10 cellular contexts compared by ENCODE assay signal in genomic region chr17:80221401-80221800, GRCh38. TPM values are rescaled to one million over a fixed set of nuclear protein-coding genes. Genes with fewer than 3 reads are reported as not detected.
DNase-seq lines count a peak whose midpoint lies in the region; ATAC-seq and TF ChIP-seq lines count a peak whose summit lies in the region.
"Had no signal": no experiment of that assay in that cellular context is flagged by ENCODE, and none has a peak within 500 bp of the region (broad histone marks: within the 10 kb centered on the region; RNA-seq: fewer than 3 reads in every experiment).

No MANE protein-coding gene starts in this region.

- H3K9me3 ChIP-seq in CD8-positive, alpha-beta T cell (ENCODE audit: low read length) = no peaks in the 10 kb centered on the region
- no peaks in the 10 kb centered on the region for H3K9me3 ChIP-seq in gastroesophageal sphincter

- POLR2A ChIA-PET in CD8-positive, alpha-beta T cell (lab: Charles Lee) = no interaction called here
- POLR2A ChIA-PET in WTC11 (lab: Charles Lee) = no interaction called here

- H3K9me3 Mint-ChIP-seq in CD8-positive, alpha-beta T cell = no peaks in the 10 kb centered on the region
- H3K9me3 Mint-ChIP-seq in WTC11 = no peaks in the 10 kb centered on the region

- ATAC-seq in CD8-positive, alpha-beta T cell = no peak
- no peak for ATAC-seq in WTC11
- ATAC-seq in gastroesophageal sphincter = no peak
- ATAC-seq in GM19328 (IDR thresholded peaks at IDR 0.05; ENCODE audit: unreplicated experiment) = no peak
- ATAC-seq in GM18511 (IDR thresholded peaks at IDR 0.05; ENCODE audit: unreplicated experiment) = no peak
- ATAC-seq in GM21737 (IDR thresholded peaks at IDR 0.05; ENCODE audit: unreplicated experiment) = no peak

- no peak for TF ChIP-seq CTCF in CD8-positive, alpha-beta T cell (IDR thresholded peaks at IDR 0.05)
- TF ChIP-seq CTCF in WTC11 (IDR thresholded peaks at IDR 0.05) (no peak), gastroesophageal sphincter (IDR thresholded peaks at IDR 0.05) (no peak)

- intact Hi-C loops in CD8-positive, alpha-beta T cell (cut with DNase I, micrococcal nuclease) = no loop called here

- no peak overlapping the region for H3K9ac ChIP-seq in rectal smooth muscle tissue (ENCODE audit: low read length)

- H3K36me3 Mint-ChIP-seq in CD8-positive, alpha-beta T cell = peaks cover 36% of the 10 kb centered on the region
- peaks cover 3% of the 10 kb centered on the region for H3K36me3 Mint-ChIP-seq in WTC11

- H3K4me3 Mint-ChIP-seq in CD8-positive, alpha-beta T cell = peak overlapping the region; percentile 81
- H3K4me3 Mint-ChIP-seq in WTC11 = peak overlapping the region; percentile 78

- peak overlapping the region; percentile 96 for H3K4me3 ChIP-seq in CD8-positive, alpha-beta T cell (ENCODE audit: low read depth, low read length)
- peak overlapping the region; percentile 96 to 100 for H3K4me3 ChIP-seq in gastroesophageal sphincter
- H3K4me3 ChIP-seq in rectal smooth muscle tissue (ENCODE audit: low read length) = peak overlapping the region; percentile 65

- peaks cover 33% of the 10 kb centered on the region for H3K4me1 Mint-ChIP-seq in CD8-positive, alpha-beta T cell (ENCODE audit: low read depth)
- peaks cover 26% of the 10 kb centered on the region for H3K4me1 Mint-ChIP-seq in WTC11

- WGBS in gastroesophageal sphincter (ENCODE audit: low coverage in 1 of 2), 2 donors = 49 to 50% methylated on average over 5 to 10 of the region's 20 CpGs

- H3K27ac ChIP-seq in CD8-positive, alpha-beta T cell (ENCODE audit: low read depth, low read length) = no peak overlapping the region
- H3K27ac ChIP-seq in gastroesophageal sphincter (peak overlapping the region in 3 of 4 donors; percentile 84 to 89 (median 88)), rectal smooth muscle tissue (ENCODE audit: low read depth, low read length) (no peak overlapping the region)

- TF ChIP-seq POLR2A in gastroesophageal sphincter (IDR thresholded peaks at IDR 0.05) = no peak

- DNase-seq in CD8-positive, alpha-beta T cell = no peak
- no peak for DNase-seq in WTC11 (ENCODE audit: low spot score)
- DNase-seq in kidney glomerular epithelial cell (lab: John Stamatoyannopoulos, UW) = no peak
- DNase-seq: NCI-H1417 treated with DMSO at 0.1 percent for 48 hours had no signal

- no peak for TF ChIP-seq EP300 in gastroesophageal sphincter (IDR thresholded peaks at IDR 0.05)

- H3K36me3 ChIP-seq in CD8-positive, alpha-beta T cell (ENCODE audit: insufficient read depth, low read length) = peaks cover 9% of the 10 kb centered on the region
- H3K36me3 ChIP-seq in gastroesophageal sphincter (peaks cover 0 to 49% of the 10 kb centered on the region in 2 donors), rectal smooth muscle tissue (ENCODE audit: control insufficient read depth, insufficient read depth, low read length) (peaks cover 8% of the 10 kb centered on the region)

- H3K27me3 Mint-ChIP-seq in CD8-positive, alpha-beta T cell (ENCODE audit: low read depth) = no peaks in the 10 kb centered on the region
- no peaks in the 10 kb centered on the region for H3K27me3 Mint-ChIP-seq in WTC11 (ENCODE audit: low read depth)

- CTCF ChIA-PET in CD8-positive, alpha-beta T cell (lab: Charles Lee) = no interaction called here
- CTCF ChIA-PET in WTC11 (lab: Charles Lee) = interaction anchor here (1.6 to 1.8 kb wide), 2 partner anchors 140 kb away, joined by 3 to 8 read pairs; no protein-coding TSS in a partner anchor

- peaks cover 32% of the 10 kb centered on the region for H3K4me1 ChIP-seq in CD8-positive, alpha-beta T cell (ENCODE audit: insufficient read depth, low read length)
- H3K4me1 ChIP-seq in gastroesophageal sphincter (peaks cover 0 to 49% (median 10%) of the 10 kb centered on the region in 3 donors), rectal smooth muscle tissue (ENCODE audit: control insufficient read depth, insufficient read depth, low read length) (peaks cover 9% of the 10 kb centered on the region)

- H3K27ac Mint-ChIP-seq in CD8-positive, alpha-beta T cell = peak overlapping the region; percentile 77
- no peak overlapping the region for H3K27ac Mint-ChIP-seq in WTC11

- no peaks in the 10 kb centered on the region for H3K27me3 ChIP-seq in CD8-positive, alpha-beta T cell (ENCODE audit: insufficient read depth, low read length)
- H3K27me3 ChIP-seq in gastroesophageal sphincter (no peaks in the 10 kb centered on the region), rectal smooth muscle tissue (ENCODE audit: control insufficient read depth, insufficient read depth, low read length) (no peaks in the 10 kb centered on the region)

TF ChIP-seq in WTC11, 78 proteins besides CTCF, POLR2A, EP300 and RAD21 (continues in another document):
- TF ChIP-seq PRRX2 (CRISPR knock-in tag; IDR thresholded peaks at IDR 0.05) = no peak
- TF ChIP-seq USF1 (CRISPR knock-in tag; IDR thresholded peaks at IDR 0.05) = no peak
- TF ChIP-seq, protein P1, sequence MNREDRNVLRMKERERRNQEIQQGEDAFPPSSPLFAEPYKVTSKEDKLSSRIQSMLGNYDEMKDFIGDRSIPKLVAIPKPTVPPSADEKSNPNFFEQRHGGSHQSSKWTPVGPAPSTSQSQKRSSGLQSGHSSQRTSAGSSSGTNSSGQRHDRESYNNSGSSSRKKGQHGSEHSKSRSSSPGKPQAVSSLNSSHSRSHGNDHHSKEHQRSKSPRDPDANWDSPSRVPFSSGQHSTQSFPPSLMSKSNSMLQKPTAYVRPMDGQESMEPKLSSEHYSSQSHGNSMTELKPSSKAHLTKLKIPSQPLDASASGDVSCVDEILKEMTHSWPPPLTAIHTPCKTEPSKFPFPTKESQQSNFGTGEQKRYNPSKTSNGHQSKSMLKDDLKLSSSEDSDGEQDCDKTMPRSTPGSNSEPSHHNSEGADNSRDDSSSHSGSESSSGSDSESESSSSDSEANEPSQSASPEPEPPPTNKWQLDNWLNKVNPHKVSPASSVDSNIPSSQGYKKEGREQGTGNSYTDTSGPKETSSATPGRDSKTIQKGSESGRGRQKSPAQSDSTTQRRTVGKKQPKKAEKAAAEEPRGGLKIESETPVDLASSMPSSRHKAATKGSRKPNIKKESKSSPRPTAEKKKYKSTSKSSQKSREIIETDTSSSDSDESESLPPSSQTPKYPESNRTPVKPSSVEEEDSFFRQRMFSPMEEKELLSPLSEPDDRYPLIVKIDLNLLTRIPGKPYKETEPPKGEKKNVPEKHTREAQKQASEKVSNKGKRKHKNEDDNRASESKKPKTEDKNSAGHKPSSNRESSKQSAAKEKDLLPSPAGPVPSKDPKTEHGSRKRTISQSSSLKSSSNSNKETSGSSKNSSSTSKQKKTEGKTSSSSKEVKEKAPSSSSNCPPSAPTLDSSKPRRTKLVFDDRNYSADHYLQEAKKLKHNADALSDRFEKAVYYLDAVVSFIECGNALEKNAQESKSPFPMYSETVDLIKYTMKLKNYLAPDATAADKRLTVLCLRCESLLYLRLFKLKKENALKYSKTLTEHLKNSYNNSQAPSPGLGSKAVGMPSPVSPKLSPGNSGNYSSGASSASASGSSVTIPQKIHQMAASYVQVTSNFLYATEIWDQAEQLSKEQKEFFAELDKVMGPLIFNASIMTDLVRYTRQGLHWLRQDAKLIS (CRISPR knock-in tag; IDR thresholded peaks at IDR 0.05; ENCODE audit: borderline replicate concordance) = no peak
- TF ChIP-seq, protein P2, sequence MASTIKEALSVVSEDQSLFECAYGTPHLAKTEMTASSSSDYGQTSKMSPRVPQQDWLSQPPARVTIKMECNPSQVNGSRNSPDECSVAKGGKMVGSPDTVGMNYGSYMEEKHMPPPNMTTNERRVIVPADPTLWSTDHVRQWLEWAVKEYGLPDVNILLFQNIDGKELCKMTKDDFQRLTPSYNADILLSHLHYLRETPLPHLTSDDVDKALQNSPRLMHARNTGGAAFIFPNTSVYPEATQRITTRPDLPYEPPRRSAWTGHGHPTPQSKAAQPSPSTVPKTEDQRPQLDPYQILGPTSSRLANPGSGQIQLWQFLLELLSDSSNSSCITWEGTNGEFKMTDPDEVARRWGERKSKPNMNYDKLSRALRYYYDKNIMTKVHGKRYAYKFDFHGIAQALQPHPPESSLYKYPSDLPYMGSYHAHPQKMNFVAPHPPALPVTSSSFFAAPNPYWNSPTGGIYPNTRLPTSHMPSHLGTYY (CRISPR knock-in tag; IDR thresholded peaks at IDR 0.05) = no peak
- TF ChIP-seq ZNF423 (CRISPR knock-in tag; IDR thresholded peaks at IDR 0.05) = no peak
- no peak for TF ChIP-seq CDX4 (CRISPR knock-in tag; IDR thresholded peaks at IDR 0.05; ENCODE audit: borderline replicate concordance)
- no peak for TF ChIP-seq TP53 (CRISPR knock-in tag; IDR thresholded peaks at IDR 0.05)
- TF ChIP-seq ETV6 (CRISPR knock-in tag; IDR thresholded peaks at IDR 0.05) = no peak
- no peak for TF ChIP-seq CREB1 (CRISPR knock-in tag; IDR thresholded peaks at IDR 0.05)
- TF ChIP-seq GRHL2 (CRISPR knock-in tag; IDR thresholded peaks at IDR 0.05; ENCODE audit: insufficient replicate concordance, severe bottlenecking) = no peak
- no peak for TF ChIP-seq KAT7 (CRISPR knock-in tag; IDR thresholded peaks at IDR 0.05; ENCODE audit: borderline replicate concordance)
- no peak for TF ChIP-seq OVOL2 (CRISPR knock-in tag; IDR thresholded peaks at IDR 0.05; ENCODE audit: borderline replicate concordance)

RNA-seq across cellular contexts. Expression of gene SLC26A11, which starts 1.2 kb away (rescaled TPM):
- 10 to 100 TPM; 44.4 to 48.7 TPM for total RNA-seq in CD8-positive, alpha-beta T cell
- total RNA-seq in WTC11 (2021) (19.1 to 26.4 TPM (median 23.5 TPM) in 3 replicates), gastroesophageal sphincter (10 to 100 TPM in 3 of 4 donors, 1 to 10 TPM in 1; 7.9 to 19.7 (median 13.7) TPM)

RNA-seq across cellular contexts. Expression of gene SGSH, which starts 1.3 kb away (rescaled TPM):
- total RNA-seq in CD8-positive, alpha-beta T cell = 10 to 100 TPM; 80.3 to 86.6 TPM
- total RNA-seq in WTC11 (2021) (22.0 to 27.7 TPM (median 22.0 TPM) in 3 replicates), gastroesophageal sphincter (10 to 100 TPM; 16.8 to 39.2 (median 18.2) TPM)

RNA-seq across cellular contexts. Expression of gene RNF213, which starts 39.3 kb away (rescaled TPM):
- 100 to 1,000 TPM; 318 to 336 TPM for total RNA-seq in CD8-positive, alpha-beta T cell
- total RNA-seq in WTC11 (2021) (70.3 to 72.6 TPM (median 70.5 TPM) in 3 replicates), gastroesophageal sphincter (10 to 100 TPM; 59.2 to 87.6 (median 67.8) TPM)

RNA-seq across cellular contexts. Expression of gene CARD14, which starts 51.6 kb away (rescaled TPM):
- total RNA-seq in CD8-positive, alpha-beta T cell = not detected
- total RNA-seq in WTC11 (2021) (0.18 to 0.83 TPM (median 0.25 TPM) in 3 replicates), gastroesophageal sphincter (under 1 TPM in 2 of 4 donors, not detected in 2; 0.78 to 0.81 TPM)
- total RNA-seq: GM12878 had no signal

Comparison
In these comparisons a context has a peak if more than half of its experiments do, and no peak if none do; other contexts are left out.
1. H3K27ac ChIP-seq: peak in gastroesophageal sphincter (3 of 4); none in CD8-positive, alpha-beta T cell (single experiment) and rectal smooth muscle tissue (single experiment).
2. Peak in every context shown above with its lines, with median percentiles within 50 percentile points of each other: H3K4me3 ChIP-seq.